ENCODE assay signal across 20 cellular contexts in the genomic region with DNA sequence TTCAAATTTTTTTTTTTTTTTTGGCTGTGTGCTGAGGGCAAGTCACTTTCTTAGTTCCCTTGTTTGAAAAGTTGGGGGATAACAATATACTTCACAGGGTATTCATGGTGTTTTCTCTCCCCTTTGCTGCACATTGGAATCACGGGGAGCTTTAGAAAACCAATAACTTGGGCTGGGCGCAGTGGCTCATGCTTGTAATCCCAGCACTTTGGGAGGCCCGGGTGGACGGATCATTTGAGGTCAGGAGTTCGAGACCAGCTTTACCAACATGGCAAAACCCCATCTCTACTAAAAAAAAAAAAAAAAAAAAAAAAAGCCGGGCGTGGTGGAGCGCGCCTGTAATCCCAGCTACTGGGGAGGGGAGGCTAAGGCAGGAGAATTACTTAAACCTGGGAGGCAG. TPM values are rescaled to one million over a fixed set of nuclear protein-coding genes. Genes with fewer than 3 reads are reported as not detected.
A peak's percentile ranks its signal among the peaks of the same experiment; 100 is the strongest.
DNase-seq lines count a peak whose midpoint lies in the region; ATAC-seq, FAIRE-seq and TF ChIP-seq lines count a peak whose summit lies in the region.
"Had no signal": no experiment of that assay in that cellular context is flagged by ENCODE, and none has a peak within 500 bp of the region (broad histone marks: within the 10 kb centered on the region; RNA-seq: fewer than 3 reads in every experiment).

No MANE protein-coding gene starts in this region.

- CTCF ChIA-PET in GM12878 (lab: Yijun Ruan, JAX), result interaction anchor here (0.6 to 5.0 kb wide), 4 partner anchors 11 to 242 kb away, joined by 3 to 22 read pairs (median 12); no protein-coding TSS in a partner anchor

- RAD21 ChIA-PET in GM12878 (lab: Charles Lee; ENCODE audit: unreplicated experiment), result interaction anchor here (0.6 to 1.2 kb wide), 4 partner anchors 71 to 316 kb away, joined by 3 to 5 read pairs (median 3); no protein-coding TSS in a partner anchor

- no peaks in the 10 kb centered on the region for H3K9me3 ChIP-seq in CD4-positive, CD25-positive, alpha-beta regulatory T cell (ENCODE audit: control insufficient read depth in 2 of 2, low read length in 2 of 2)
- no peaks in the 10 kb centered on the region for H3K9me3 ChIP-seq in GM12878 (replicated peaks; ENCODE audit: control insufficient read depth, insufficient read depth, low read length)
- H3K9me3 ChIP-seq: mucosa of descending colon, SJSA1, uterus had no signal

- TF ChIP-seq POLR2A in GM12878 (IDR thresholded peaks at IDR 0.05; ENCODE audit: low read depth, low read length), result no peak

- peaks cover under 1% of the 10 kb centered on the region for H3K79me2 ChIP-seq in GM12878 (ENCODE audit: control insufficient read depth, insufficient read depth, low read length)

- H3K27me3 ChIP-seq in CD4-positive, CD25-positive, alpha-beta regulatory T cell (ENCODE audit: control insufficient read depth, insufficient read depth, low read length), result no peaks in the 10 kb centered on the region
- H3K27me3 ChIP-seq in GM12878 (replicated peaks in 1 of 2; ENCODE audit: control insufficient read depth in 2 of 2, insufficient read depth in 2 of 2, low read length in 1 of 2), result no peaks in the 10 kb centered on the region
- H3K27me3 ChIP-seq: brain microvascular endothelial cell, SJSA1, uterus had no signal

- no peak overlapping the region for H3K4me3 ChIP-seq in CD4-positive, CD25-positive, alpha-beta regulatory T cell (ENCODE audit: low read depth, low read length)
- no peak overlapping the region for H3K4me3 ChIP-seq in GM12878
- H3K4me3 ChIP-seq: mucosa of descending colon, SJSA1, uterus had no signal

- 83% methylated on average over 9 of the region's 9 CpGs for WGBS in GM12878 (ENCODE audit: insufficient coverage, insufficient replicate concordance, low lambda C conversion rate, missing lambda C conversion rate)

- H3K4me3 Mint-ChIP-seq in CD4-positive, CD25-positive, alpha-beta regulatory T cell, result peak overlapping the region in 1 of 4 donors; percentile 61
- H3K4me3 Mint-ChIP-seq in HFFc6, result no peak overlapping the region
- no peak overlapping the region for H3K4me3 Mint-ChIP-seq in natural killer cell treated with Interleukin-12 subunit alpha and Interleukin-12 subunit beta and Interleukin-15 and Interleukin-18, amount 100 ng/mL, for 72 hours
- H3K4me3 Mint-ChIP-seq: endodermal cell had no signal

- no peaks in the 10 kb centered on the region; the same call in 1 of the 2 replicates for H4K20me1 ChIP-seq in GM12878 (ENCODE audit: control insufficient read depth, insufficient read depth)

- TF ChIP-seq RAD21 in GM12878 (IDR thresholded peaks at IDR 0.05; ENCODE audit: insufficient read depth, low read depth, low read length), result no peak

- peaks cover 13% of the 10 kb centered on the region for H3K4me1 ChIP-seq in CD4-positive, CD25-positive, alpha-beta regulatory T cell (ENCODE audit: control insufficient read depth, insufficient read depth, low read length, poor library complexity, severe bottlenecking)
- H3K4me1 ChIP-seq in GM12878 (ENCODE audit: control insufficient read depth, insufficient read depth, low read length), result no peaks in the 10 kb centered on the region

- SMC1A ChIA-PET in GM12878 (lab: Charles Lee; ENCODE audit: uncharacterized antibody, unreplicated experiment), result interaction anchor here (2.5 to 5.2 kb wide), 2 partner anchors 11 to 149 kb away, joined by 9 to 50 read pairs; no protein-coding TSS in a partner anchor

- H3K27ac ChIP-seq in CD4-positive, CD25-positive, alpha-beta regulatory T cell (ENCODE audit: insufficient read depth, low read length, poor library complexity, severe bottlenecking), result peak overlapping the region; percentile 6
- H3K27ac ChIP-seq in GM12878 (ENCODE audit: control insufficient read depth, insufficient read depth), result no peak overlapping the region
- H3K27ac ChIP-seq: brain microvascular endothelial cell, uterus, VCaP had no signal

- H3K9me3 Mint-ChIP-seq in CD4-positive, CD25-positive, alpha-beta regulatory T cell, result no peaks in the 10 kb centered on the region
- no peaks in the 10 kb centered on the region for H3K9me3 Mint-ChIP-seq in HFFc6
- H3K9me3 Mint-ChIP-seq in natural killer cell treated with Interleukin-12 subunit alpha and Interleukin-12 subunit beta and Interleukin-15 and Interleukin-18, amount 100 ng/mL, for 72 hours, result no peaks in the 10 kb centered on the region
- H3K9me3 Mint-ChIP-seq: endodermal cell had no signal

- no peaks in the 10 kb centered on the region for H3K27me3 Mint-ChIP-seq in CD4-positive, CD25-positive, alpha-beta regulatory T cell
- peaks cover 19% of the 10 kb centered on the region for H3K27me3 Mint-ChIP-seq in HFFc6 (ENCODE audit: insufficient read depth)
- no peaks in the 10 kb centered on the region for H3K27me3 Mint-ChIP-seq in natural killer cell treated with Interleukin-12 subunit alpha and Interleukin-12 subunit beta and Interleukin-15 and Interleukin-18, amount 100 ng/mL, for 72 hours

- no peak overlapping the region for H2AFZ ChIP-seq in GM12878 (ENCODE audit: control insufficient read depth, low read depth, low read length)

- H3K27ac Mint-ChIP-seq in CD4-positive, CD25-positive, alpha-beta regulatory T cell, result peak overlapping the region in 2 of 3 donors; percentile 74 to 85
- H3K27ac Mint-ChIP-seq in HFFc6, result peak overlapping the region; percentile 9; the same call in 1 of the 2 replicates
- peak overlapping the region; percentile 33 to 70 for H3K27ac Mint-ChIP-seq in natural killer cell treated with Interleukin-12 subunit alpha and Interleukin-12 subunit beta and Interleukin-15 and Interleukin-18, amount 100 ng/mL, for 72 hours
- H3K27ac Mint-ChIP-seq: endodermal cell had no signal

- no peak for DNase-seq in CD4-positive, CD25-positive, alpha-beta regulatory T cell
- DNase-seq in HFFc6 (no peak), GM12878 (ENCODE audit: low read depth, low spot score) (no peak), midbrain (lab: John Stamatoyannopoulos, UW) (no peak), SW480 (ENCODE audit: low spot score) (no peak)
- DNase-seq in natural killer cell treated with Interleukin-12 subunit alpha and Interleukin-12 subunit beta and Interleukin-15 and Interleukin-18, amount 100 ng/mL, for 72 hours (ENCODE audit: low spot score), result no peak
- DNase-seq in stimulated activated naive CD4-positive, alpha-beta T cell (lab: John Stamatoyannopoulos, UW), result no peak
- DNase-seq: brain microvascular endothelial cell; endodermal cell; NCI-H2107; NK-92 treated with Interleukin-12 subunit alpha and Interleukin-12 subunit beta, amount 100 ng/mL, for 24 hours; stimulated activated CD4-positive, alpha-beta T cell treated with anti-CD3 and anti-CD28 coated beads, Interleukin-1b, Interleukin-23, amount 100 ng/mL, for 48 hours; stimulated activated CD8-positive, alpha-beta memory T cell treated with anti-CD3 and anti-CD28 coated beads, Interleukin-4, amount 100 ng/mL, for 48 hours; uterus had no signal

- peaks cover 77% of the 10 kb centered on the region for H3K36me3 ChIP-seq in CD4-positive, CD25-positive, alpha-beta regulatory T cell (ENCODE audit: control insufficient read depth, insufficient read depth, low read length)
- H3K36me3 ChIP-seq in GM12878 (ENCODE audit: control insufficient read depth in 2 of 2, insufficient read depth in 2 of 2, low read length in 1 of 2), result peaks cover 15 to 43% of the 10 kb centered on the region in 2 experiments
- H3K36me3 ChIP-seq: uterus had no signal

- POLR2A ChIA-PET in GM12878 (lab: Charles Lee), result interaction anchor here (0.6 to 2.3 kb wide), 5 partner anchors 12 to 227 kb away, joined by 4 to 15 read pairs (median 6); no protein-coding TSS in a partner anchor

- FAIRE-seq in GM12878 (lab: Jason Lieb, UNC), result no peak
- FAIRE-seq: frontal cortex, HTR-8/SVneo had no signal

- peaks cover 60% of the 10 kb centered on the region for H3K36me3 Mint-ChIP-seq in CD4-positive, CD25-positive, alpha-beta regulatory T cell
- peaks cover 54% of the 10 kb centered on the region for H3K36me3 Mint-ChIP-seq in HFFc6 (ENCODE audit: low read depth)
- peaks cover 27% of the 10 kb centered on the region for H3K36me3 Mint-ChIP-seq in natural killer cell treated with Interleukin-12 subunit alpha and Interleukin-12 subunit beta and Interleukin-15 and Interleukin-18, amount 100 ng/mL, for 72 hours

- H3K4me2 ChIP-seq in GM12878 (ENCODE audit: control insufficient read depth, insufficient read depth), result no peak overlapping the region

- TF ChIP-seq CTCF in HFFc6 (IDR thresholded peaks at IDR 0.05), result no peak
- no peak for TF ChIP-seq CTCF in GM12878 (IDR thresholded peaks at IDR 0.05 in 2 of 3, conservative IDR thresholded peaks at IDR 0.05 in 1 of 3; ENCODE audit: control insufficient read depth in 2 of 3, extremely low read depth in 1 of 3, insufficient read depth in 1 of 3, low read depth in 3 of 3, low read length in 3 of 3)

- in situ Hi-C loops in GM12878 (cut with MboI), result no loop called here

- TF ChIP-seq EP300 in GM12878 (IDR thresholded peaks at IDR 0.05; ENCODE audit: borderline replicate concordance in 1 of 2, control insufficient read depth in 1 of 2, low read depth in 2 of 2, low read length in 2 of 2), result no peak

- ATAC-seq in CD4-positive, CD25-positive, alpha-beta regulatory T cell (ENCODE audit: low read depth in 2 of 2), result no peak
- ATAC-seq in GM12878 (no peak), GM18502 (IDR thresholded peaks at IDR 0.05; ENCODE audit: poor library complexity, unreplicated experiment) (no peak)
- ATAC-seq in natural killer cell treated with Interleukin-12 subunit alpha and Interleukin-12 subunit beta and Interleukin-15 and Interleukin-18, amount 100 ng/mL, for 72 hours, result no peak

- peaks cover 22 to 63% (median 45%) of the 10 kb centered on the region in 4 donors for H3K4me1 Mint-ChIP-seq in CD4-positive, CD25-positive, alpha-beta regulatory T cell
- H3K4me1 Mint-ChIP-seq in HFFc6 (ENCODE audit: low read depth), result peaks cover 38% of the 10 kb centered on the region
- peaks cover 36 to 46% of the 10 kb centered on the region in 2 donors for H3K4me1 Mint-ChIP-seq in natural killer cell treated with Interleukin-12 subunit alpha and Interleukin-12 subunit beta and Interleukin-15 and Interleukin-18, amount 100 ng/mL, for 72 hours (ENCODE audit: low read depth in 2 of 2)

- no TSS peak for BruUV-seq in GM12878 (replicated peaks; lab: Mats Ljungman, UMichigan)

- intact Hi-C loops in GM12878 (cut with micrococcal nuclease; ENCODE audit: unreplicated experiment), result no loop called here

- H3K9ac ChIP-seq in GM12878 (ENCODE audit: control insufficient read depth, insufficient read depth, low read length), result no peak overlapping the region

RNA-seq across cellular contexts. Expression of a gene that starts 15.9 kb away (rescaled TPM):
- total RNA-seq in CD4-positive, CD25-positive, alpha-beta regulatory T cell, result 731 TPM
- polyA plus RNA-seq in CD4-positive, CD25-positive, alpha-beta regulatory T cell, result 100 to 1,000 TPM; 398 to 433 (median 407) TPM
- total RNA-seq in HFFc6 (2021; fragmentation: NEBNext Ultra II Directional; extraction: Animal tissue kit (Norgen Biotek cat#: 25700)), result 100 to 1,000 TPM; 257 to 368 (median 330) TPM
- total RNA-seq in GM12878 (2013; cell fraction: nucleolus; rRNA removed), result 206 and 241 TPM in 2 replicates
- total RNA-seq in GM12878 (2014; rRNA removed) (195 and 229 TPM in 2 replicates), GM12878 (2014; rRNA removed; fragmentation: Illumina TruSeq; extraction: Trizol) (240 and 256 TPM in 2 replicates), GM12878 (2021) (456 and 467 TPM in 2 replicates)
- 111 TPM for polyA plus RNA-seq in GM12878 (2011; ENCODE audit: low read depth)
- polyA plus RNA-seq in GM12878 (2011; rRNA removed) (499 and 606 TPM in 2 replicates), GM12878 (2014; fragmentation: Illumina TruSeq; extraction: Trizol) (314 and 338 TPM in 2 replicates), GM12878 (2014; fragmentation: Nextera tagmentation; extraction: Ambion mirVana) (1,000 to 10,000 TPM in 1 of 2 experiments, 100 to 1,000 TPM in 1; 971 to 1,377 TPM), GM12878 (2014; rRNA removed) (482 and 486 TPM in 2 replicates), GM12878 (2016; fragmentation: Nextera tagmentation; extraction: Ambion mirVana) (100 to 1,000 TPM; 569 to 577 TPM)
- polyA plus RNA-seq in GM12878 (2011; cell fraction: cytosol; rRNA removed), result 365 and 371 TPM in 2 replicates
- 363 and 479 TPM in 2 replicates for polyA plus RNA-seq in GM12878 (2011; cell fraction: nucleus; rRNA removed)
- 225 and 308 TPM in 2 replicates for polyA plus RNA-seq in GM12878 (2012)
- polyA minus RNA-seq in GM12878 (2011; rRNA and poly(A)+ RNA removed), result 211 and 244 TPM in 2 replicates
- polyA minus RNA-seq in GM12878 (2011; cell fraction: cytosol; rRNA and poly(A)+ RNA removed), result 69.4 and 86.1 TPM in 2 replicates
- polyA minus RNA-seq in GM12878 (2011; cell fraction: nucleus; rRNA and poly(A)+ RNA removed), result 133 and 210 TPM in 2 replicates
- total RNA-seq in natural killer cell treated with Interleukin-12 subunit alpha and Interleukin-12 subunit beta and Interleukin-15 and Interleukin-18, amount 100 ng/mL, for 72 hours, result 100 to 1,000 TPM; 455 to 498 TPM

Comparison
In these comparisons a context has a peak if more than half of its experiments do, and no peak if none do; other contexts are left out.
1. H3K27ac Mint-ChIP-seq: peak in every context shown above with its lines; median percentile 80 in CD4-positive, CD25-positive, alpha-beta regulatory T cell; 52 in natural killer cell treated with Interleukin-12 subunit alpha and Interleukin-12 subunit beta and Interleukin-15 and Interleukin-18, amount 100 ng/mL, for 72 hours; 9 in HFFc6.